29 cellular contexts compared by ENCODE assay signal in the genomic region with DNA sequence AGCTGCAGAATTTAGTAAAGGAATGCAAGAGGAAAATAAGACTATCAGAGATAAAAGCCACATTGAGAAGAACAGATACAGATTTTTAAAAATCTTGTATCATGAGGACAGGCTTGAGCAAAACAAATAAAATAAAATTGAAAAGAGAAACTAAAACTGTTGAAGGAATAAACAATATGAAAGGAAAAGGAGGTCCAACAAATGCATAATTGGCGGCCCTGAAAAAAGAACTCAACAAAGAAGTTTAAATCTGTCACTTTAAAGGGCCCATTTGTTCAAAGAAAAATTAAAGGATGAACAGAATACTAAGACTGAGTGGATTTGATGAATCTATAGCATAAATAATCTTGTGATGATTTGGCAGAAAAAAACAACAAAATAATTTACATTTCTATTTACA. TPM values are rescaled to one million over a fixed set of nuclear protein-coding genes. Genes with fewer than 3 reads are reported as not detected.
DNase-seq lines count a peak whose midpoint lies in the region; ATAC-seq and TF ChIP-seq lines count a peak whose summit lies in the region.
"Had no signal": no experiment of that assay in that cellular context is flagged by ENCODE, and none has a peak within 500 bp of the region (broad histone marks: within the 10 kb centered on the region; RNA-seq: fewer than 3 reads in every experiment).

No MANE protein-coding gene starts in this region.

- no peak overlapping the region for H3K23ac ChIP-seq in mesendoderm (ENCODE audit: low read length)

- no TSS peak for BruUV-seq in MCF 10A (replicated peaks; lab: Mats Ljungman, UMichigan)
- BruUV-seq in mammary epithelial cell (replicated peaks; lab: Mats Ljungman, UMichigan), result no TSS peak

- no peak overlapping the region for H3K9ac ChIP-seq in mammary epithelial cell (ENCODE audit: insufficient read depth, low read length)
- H3K9ac ChIP-seq in adipocyte (ENCODE audit: low read length), result no peak overlapping the region
- no peak overlapping the region for H3K9ac ChIP-seq in mesendoderm (ENCODE audit: low read length)

- H3K4me2 ChIP-seq in mammary epithelial cell (ENCODE audit: insufficient read depth, low read depth, low read length), result no peak overlapping the region
- H3K4me2 ChIP-seq in mesendoderm (ENCODE audit: low read length), result no peak overlapping the region

- DNase-seq in MCF 10A (ENCODE audit: unreplicated experiment) (peak; percentile 8), mammary epithelial cell (no peak), adipocyte (ENCODE audit: low read depth) (peak; percentile 3), fibroblast of pulmonary artery (ENCODE audit: low read depth) (peak; percentile 1), mesendoderm (peak; percentile 13), NOMO-1 (lab: John Stamatoyannopoulos, UW; ENCODE audit: unreplicated experiment in 2 of 2) (no peak)
- DNase-seq: 8988T, ACHN, BE2C, Calu3, DMS153, HCEC 1CT, NCI-H1092 treated with DMSO at 0.1 percent for 48 hours, NCI-H1436 treated with DMSO at 0.1 percent for 48 hours, NCI-H2029, NCI-H2227 treated with DMSO at 0.1 percent for 48 hours, NCI-H526 treated with DMSO at 0.1 percent for 48 hours, Peyer's patch, SIG-M5 had no signal

- H3K4me3 ChIP-seq in mammary epithelial cell (replicated peaks in 1 of 3; ENCODE audit: insufficient read depth in 1 of 3, low read depth in 2 of 3, low read length in 3 of 3) (no peak overlapping the region), adipocyte (ENCODE audit: low read length) (peak overlapping the region; percentile 13), fibroblast of pulmonary artery (replicated peaks; ENCODE audit: low read depth, low read length) (no peak overlapping the region), mesendoderm (ENCODE audit: low read length) (no peak overlapping the region)
- H3K4me3 ChIP-seq: Peyer's patch, SK-N-MC had no signal

- H3K36me3 ChIP-seq in mammary epithelial cell (ENCODE audit: insufficient read depth, low read length) (no peaks in the 10 kb centered on the region), adipocyte (ENCODE audit: control insufficient read depth, insufficient read depth, low read length, severe bottlenecking) (no peaks in the 10 kb centered on the region), mesendoderm (ENCODE audit: control insufficient read depth, insufficient read depth, low read length) (no peaks in the 10 kb centered on the region)
- H3K36me3 ChIP-seq: BE2C, Peyer's patch had no signal

- H3K4me1 Mint-ChIP-seq in MCF 10A (ENCODE audit: insufficient read depth, unreplicated experiment), result no peaks in the 10 kb centered on the region
- H3K4me1 Mint-ChIP-seq: IgD-negative memory B cell had no signal

- no peaks in the 10 kb centered on the region for H4K20me1 ChIP-seq in mammary epithelial cell (ENCODE audit: insufficient read depth, low read length)

- H3K56ac ChIP-seq in mesendoderm (ENCODE audit: low read length), result no peak overlapping the region

- H3K27me3 ChIP-seq in mammary epithelial cell (ENCODE audit: insufficient read depth, low read length), result no peaks in the 10 kb centered on the region
- no peaks in the 10 kb centered on the region for H3K27me3 ChIP-seq in adipocyte (replicated peaks; ENCODE audit: control insufficient read depth, insufficient read depth, low read length)
- H3K27me3 ChIP-seq in mesendoderm (ENCODE audit: insufficient read depth, low read length, poor library complexity), result no peaks in the 10 kb centered on the region
- H3K27me3 ChIP-seq: BE2C, Peyer's patch had no signal

- dilution Hi-C loops in mammary epithelial cell (cut with HindIII; ENCODE audit: low sequenced_read_pairs), result no loop called here

- intact Hi-C loops in MCF 10A (cut with micrococcal nuclease), result no loop called here
- intact Hi-C loops in mammary epithelial cell (cut with micrococcal nuclease), result no loop called here

- no peaks in the 10 kb centered on the region for H3K79me2 ChIP-seq in mammary epithelial cell (ENCODE audit: insufficient read depth, low read length)
- no peaks in the 10 kb centered on the region for H3K79me2 ChIP-seq in mesendoderm (ENCODE audit: control insufficient read depth, insufficient read depth, low read length)

- peaks cover 14% of the 10 kb centered on the region for H3K9me3 Mint-ChIP-seq in MCF 10A (ENCODE audit: unreplicated experiment)

- H3K79me1 ChIP-seq in mesendoderm (ENCODE audit: low read length), result no peaks in the 10 kb centered on the region

- H3K27me3 Mint-ChIP-seq in MCF 10A (ENCODE audit: insufficient read depth, unreplicated experiment), result no peaks in the 10 kb centered on the region

- H3K4ac ChIP-seq in mesendoderm (ENCODE audit: low read depth, low read length), result no peak overlapping the region

- no peak overlapping the region for H2AFZ ChIP-seq in mammary epithelial cell (ENCODE audit: low read depth, low read length)

- TF ChIP-seq CTCF in MCF 10A (IDR thresholded peaks at IDR 0.05; ENCODE audit: unreplicated experiment) (no peak), mammary epithelial cell (conservative IDR thresholded peaks at IDR 0.05 in 1 of 2, IDR thresholded peaks at IDR 0.05 in 1 of 2; ENCODE audit: extremely low read depth in 1 of 2, insufficient read depth in 1 of 2, low read depth in 1 of 2, low read length in 2 of 2) (no peak), fibroblast of pulmonary artery (IDR thresholded peaks at IDR 0.05; ENCODE audit: low read length, missing control alignments) (no peak)

- no peaks in the 10 kb centered on the region for H3K36me3 Mint-ChIP-seq in MCF 10A (ENCODE audit: insufficient read depth, unreplicated experiment)
- H3K36me3 Mint-ChIP-seq: IgD-negative memory B cell had no signal

- POLR2A ChIA-PET in MCF 10A (lab: Yijun Ruan, JAX), result no interaction called here

- H2AK5ac ChIP-seq in mesendoderm (ENCODE audit: low read length), result no peak overlapping the region

- no peaks in the 10 kb centered on the region for H3K9me3 ChIP-seq in mammary epithelial cell (replicated peaks; ENCODE audit: insufficient read depth, low read length)
- peaks cover 23% of the 10 kb centered on the region for H3K9me3 ChIP-seq in adipocyte (ENCODE audit: control insufficient read depth, low read length)
- H3K9me3 ChIP-seq: BE2C had no signal

- no peak overlapping the region for H2BK15ac ChIP-seq in mesendoderm (replicated peaks; ENCODE audit: low read depth)

- H4K8ac ChIP-seq in mesendoderm (ENCODE audit: low read depth, low read length), result no peak overlapping the region

- no peak overlapping the region for H3K18ac ChIP-seq in mesendoderm (ENCODE audit: low read length)

- H4K5ac ChIP-seq in mesendoderm (ENCODE audit: low read length), result no peak overlapping the region

- CTCF ChIA-PET in MCF 10A (lab: Yijun Ruan, JAX), result no interaction called here
- CTCF ChIA-PET in mammary epithelial cell (lab: Charles Lee; ENCODE audit: low non-redundant PET), result no interaction called here

- H3K4me1 ChIP-seq in mammary epithelial cell (ENCODE audit: insufficient read depth, low read length) (no peaks in the 10 kb centered on the region), adipocyte (ENCODE audit: control insufficient read depth, insufficient read depth, low read length) (no peaks in the 10 kb centered on the region), mesendoderm (ENCODE audit: control insufficient read depth, low read depth, low read length) (no peaks in the 10 kb centered on the region)
- H3K4me1 ChIP-seq: BE2C, Peyer's patch had no signal

- no peak overlapping the region for H2BK5ac ChIP-seq in mesendoderm (ENCODE audit: low read length)

- no peak overlapping the region for H3K27ac Mint-ChIP-seq in MCF 10A (ENCODE audit: low read depth, unreplicated experiment)
- H3K27ac Mint-ChIP-seq: IgD-negative memory B cell had no signal

- H3K4me3 Mint-ChIP-seq in MCF 10A (ENCODE audit: unreplicated experiment), result no peak overlapping the region
- H3K4me3 Mint-ChIP-seq: IgD-negative memory B cell had no signal

- no peak overlapping the region for H2BK120ac ChIP-seq in mesendoderm (ENCODE audit: low read depth, low read length)

- H3K27ac ChIP-seq in mammary epithelial cell (ENCODE audit: insufficient read depth, low read depth, low read length) (no peak overlapping the region), mesendoderm (ENCODE audit: low read depth, low read length) (no peak overlapping the region)
- H3K27ac ChIP-seq: HL-60, Peyer's patch, SK-N-MC had no signal

- in situ Hi-C loops in mammary epithelial cell (cut with MboI; ENCODE audit: low sequenced_read_pairs in 2 of 2), result no loop called here

- WGBS in mammary epithelial cell (ENCODE audit: low coverage, missing lambda C conversion rate), result 28% methylated on average over 1 of the region's 1 CpG
- WGBS in mesendoderm (ENCODE audit: extremely low coverage, insufficient coverage, low lambda C conversion rate), result no CpG with 5 or more reads among the region's 1 CpG

- no peak for ATAC-seq in GM21447 (IDR thresholded peaks at IDR 0.05; ENCODE audit: unreplicated experiment)
- ATAC-seq in HG02588 (IDR thresholded peaks at IDR 0.05; ENCODE audit: unreplicated experiment), result no peak

RNA-seq across cellular contexts. Expression of a gene that starts 36.5 kb away (rescaled TPM):
- not detected in 2 replicates for total RNA-seq in MCF 10A (2022)
- total RNA-seq in mammary epithelial cell, result not detected
- polyA plus RNA-seq in mammary epithelial cell, result not detected
- not detected for polyA minus RNA-seq in mammary epithelial cell
- not detected for polyA plus RNA-seq in mesendoderm (2013, experiment 1 of 2)
- polyA plus RNA-seq in mesendoderm (2013, experiment 2 of 2), result not detected
- total RNA-seq: Calu3, Daoy, G401, H1, NCI-H460, OCI-LY7, Peyer's patch had no signal
- polyA plus RNA-seq: H1, IgD-negative memory B cell had no signal

Comparison
In these comparisons a context has a peak if more than half of its experiments do, and no peak if none do; other contexts are left out.
1. DNase-seq: peak in MCF 10A (single experiment), adipocyte (single experiment), fibroblast of pulmonary artery (single experiment) and mesendoderm (single experiment); none in mammary epithelial cell (single experiment) and NOMO-1 (0 of 2).